Comparison of ENCODE assay signal across 23 cellular contexts in genomic region chr10:17548786-17549185, GRCh38.
"Had no signal": no experiment of that assay in that cellular context is flagged by ENCODE, and none has a peak within 500 bp of the region (broad histone marks: within the 10 kb centered on the region; RNA-seq: fewer than 3 reads in every experiment).

No MANE protein-coding gene starts in this region.

- H3K36me3 ChIP-seq: brain microvascular endothelial cell, lower lobe of right lung, right lobe of liver, stomach, vagina had no signal

- H3K4me3 ChIP-seq: hepatocyte, lower lobe of right lung, psoas muscle, right lobe of liver, stomach, vagina had no signal

- H3K4me3 Mint-ChIP-seq: activated CD8-positive, alpha-beta T cell treated with anti-CD3 and anti-CD28 coated beads for 36 hours; activated naive CD8-positive, alpha-beta T cell treated with anti-CD3 and anti-CD28 coated beads for 36 hours; activated T-helper 17 cell treated with anti-CD3 and anti-CD28 coated beads, Interleukin-2, amount 50 U/mL, for 72 hours; natural killer cell treated with Interleukin-12 subunit alpha and Interleukin-12 subunit beta and Interleukin-15 and Interleukin-18, amount 100 ng/mL, for 72 hours; stimulated activated effector memory CD8-positive, alpha-beta T cell treated with anti-CD3 and anti-CD28 coated beads, Interleukin-12 subunit alpha, Interleukin-12 subunit beta, amount 100 ng/mL, for 72 hours had no signal

- H3K9me3 ChIP-seq: lower lobe of right lung, psoas muscle, right lobe of liver, stomach, vagina had no signal

- H3K27ac ChIP-seq: brain microvascular endothelial cell, hepatocyte, lower lobe of right lung, psoas muscle, right lobe of liver, stomach, vagina had no signal

- H3K4me1 ChIP-seq: lower lobe of right lung, psoas muscle, right lobe of liver, vagina had no signal

- H2AFZ ChIP-seq: hepatocyte had no signal

- H3K27ac Mint-ChIP-seq: activated CD8-positive, alpha-beta T cell treated with anti-CD3 and anti-CD28 coated beads for 36 hours; activated naive CD8-positive, alpha-beta T cell treated with anti-CD3 and anti-CD28 coated beads for 36 hours; activated T-helper 17 cell treated with anti-CD3 and anti-CD28 coated beads, Interleukin-2, amount 50 U/mL, for 72 hours; stimulated activated effector memory CD8-positive, alpha-beta T cell treated with anti-CD3 and anti-CD28 coated beads, Interleukin-12 subunit alpha, Interleukin-12 subunit beta, amount 100 ng/mL, for 72 hours had no signal

- ATAC-seq: activated CD8-positive, alpha-beta T cell treated with anti-CD3 and anti-CD28 coated beads for 36 hours; activated T-helper 17 cell treated with anti-CD3 and anti-CD28 coated beads, Interleukin-2, amount 50 U/mL, for 72 hours; left cardiac atrium; lower lobe of right lung; psoas muscle; right lobe of liver; stimulated activated effector memory CD8-positive, alpha-beta T cell treated with anti-CD3 and anti-CD28 coated beads, Interleukin-12 subunit alpha, Interleukin-12 subunit beta, amount 100 ng/mL, for 72 hours had no signal

- H3K79me2 ChIP-seq: hepatocyte had no signal

- FAIRE-seq: islet of Langerhans had no signal

- H3K4me2 ChIP-seq: hepatocyte had no signal

- H3K27me3 ChIP-seq: brain microvascular endothelial cell, hepatocyte, right lobe of liver, stomach, vagina had no signal

- H3K9me3 Mint-ChIP-seq: activated CD8-positive, alpha-beta T cell treated with anti-CD3 and anti-CD28 coated beads for 36 hours; activated T-helper 17 cell treated with anti-CD3 and anti-CD28 coated beads, Interleukin-2, amount 50 U/mL, for 72 hours; natural killer cell treated with Interleukin-12 subunit alpha and Interleukin-12 subunit beta and Interleukin-15 and Interleukin-18, amount 100 ng/mL, for 72 hours; stimulated activated effector memory CD8-positive, alpha-beta T cell treated with anti-CD3 and anti-CD28 coated beads, Interleukin-12 subunit alpha, Interleukin-12 subunit beta, amount 100 ng/mL, for 72 hours had no signal

- H3K4me1 Mint-ChIP-seq: activated T-helper 17 cell treated with anti-CD3 and anti-CD28 coated beads, Interleukin-2, amount 50 U/mL, for 72 hours; stimulated activated effector memory CD8-positive, alpha-beta T cell treated with anti-CD3 and anti-CD28 coated beads, Interleukin-12 subunit alpha, Interleukin-12 subunit beta, amount 100 ng/mL, for 72 hours had no signal

- H3K27me3 Mint-ChIP-seq: activated naive CD8-positive, alpha-beta T cell treated with anti-CD3 and anti-CD28 coated beads for 36 hours; activated T-helper 17 cell treated with anti-CD3 and anti-CD28 coated beads, Interleukin-2, amount 50 U/mL, for 72 hours; natural killer cell treated with Interleukin-12 subunit alpha and Interleukin-12 subunit beta and Interleukin-15 and Interleukin-18, amount 100 ng/mL, for 72 hours had no signal

- H3K36me3 Mint-ChIP-seq: activated naive CD8-positive, alpha-beta T cell treated with anti-CD3 and anti-CD28 coated beads for 36 hours; natural killer cell treated with Interleukin-12 subunit alpha and Interleukin-12 subunit beta and Interleukin-15 and Interleukin-18, amount 100 ng/mL, for 72 hours; stimulated activated effector memory CD8-positive, alpha-beta T cell treated with anti-CD3 and anti-CD28 coated beads, Interleukin-12 subunit alpha, Interleukin-12 subunit beta, amount 100 ng/mL, for 72 hours had no signal

- DNase-seq: activated CD4-positive, alpha-beta T cell treated with anti-CD3 and anti-CD28 coated beads for 48 hours; activated CD4-positive, CD25-positive, alpha-beta regulatory T cell; activated CD8-positive, alpha-beta T cell treated with anti-CD3 and anti-CD28 coated beads for 36 hours; activated naive CD4-positive, alpha-beta T cell; activated naive CD8-positive, alpha-beta T cell treated with anti-CD3 and anti-CD28 coated beads for 36 hours; activated T-cell treated with anti-CD3 and anti-CD28 coated beads, Interleukin-2, amount 50 U/mL, for 1 hour; brain microvascular endothelial cell; cortex of kidney; effector CD4-positive, alpha-beta T cell; left cardiac atrium; lower lobe of right lung; psoas muscle; right lobe of liver; stimulated activated CD4-positive, alpha-beta T cell treated with anti-CD3 and anti-CD28 coated beads, Interleukin-4, amount 100 ng/mL, for 24 hours; stomach; T1000; trophoblast cell had no signal
